ENCODE assay signal across 12 cellular contexts in the genomic region with DNA sequence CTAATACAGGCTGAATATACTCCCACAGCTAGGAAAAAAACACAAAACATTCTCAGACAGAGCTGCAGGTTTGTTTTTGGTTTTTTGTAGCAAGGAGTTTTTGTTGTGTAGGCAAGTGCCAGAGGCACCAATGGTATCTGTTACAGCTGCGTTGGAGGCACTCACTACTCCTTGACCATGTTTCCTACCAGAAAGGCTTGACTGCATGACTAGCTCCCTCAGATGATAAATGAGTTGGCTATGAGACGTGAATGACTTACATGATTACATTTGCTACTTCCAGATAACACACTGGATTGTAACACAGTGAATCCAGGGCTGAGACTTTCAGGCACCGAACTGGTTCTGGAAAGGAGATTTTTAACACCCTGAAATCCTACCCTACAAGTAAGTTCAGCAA. TPM values are rescaled to one million over a fixed set of nuclear protein-coding genes. Genes with fewer than 3 reads are reported as not detected.
"Had no signal": no experiment of that assay in that cellular context is flagged by ENCODE, and none has a peak within 500 bp of the region (broad histone marks: within the 10 kb centered on the region; RNA-seq: fewer than 3 reads in every experiment).

No MANE protein-coding gene starts in this region.

- H3K4me3 ChIP-seq: GM23248, HAP-1, K562 had no signal

- H3K36me3 ChIP-seq: HAP-1 had no signal

- H3K27ac Mint-ChIP-seq: HFFc6 had no signal

- DNase-seq: GM23248, GOT3, H7, HFFc6, IMR-90, KG1 had no signal

- H3K9me3 Mint-ChIP-seq: HFFc6 had no signal

- H3K4me3 Mint-ChIP-seq: HFFc6 had no signal

- ATAC-seq: HCT116, K562 had no signal

- FAIRE-seq: HTR-8/SVneo, K562 had no signal

RNA-seq across cellular contexts. Expression of a gene that starts 18.8 kb away (rescaled TPM):
- total RNA-seq: GM23248, H4, H7, HFFc6, HT-29, IMR-90, K562 had no signal

RNA-seq across cellular contexts. Expression of a gene that starts 57.5 kb away (rescaled TPM):
- total RNA-seq: H4, H7, HT-29, K562 had no signal

RNA-seq across cellular contexts. Expression of a gene that starts 59.6 kb away (rescaled TPM):
- total RNA-seq: GM23248, H4, H7, HFFc6, HT-29, IMR-90, K562 had no signal
